ENCODE assay signal across 9 cellular contexts in the genomic region with DNA sequence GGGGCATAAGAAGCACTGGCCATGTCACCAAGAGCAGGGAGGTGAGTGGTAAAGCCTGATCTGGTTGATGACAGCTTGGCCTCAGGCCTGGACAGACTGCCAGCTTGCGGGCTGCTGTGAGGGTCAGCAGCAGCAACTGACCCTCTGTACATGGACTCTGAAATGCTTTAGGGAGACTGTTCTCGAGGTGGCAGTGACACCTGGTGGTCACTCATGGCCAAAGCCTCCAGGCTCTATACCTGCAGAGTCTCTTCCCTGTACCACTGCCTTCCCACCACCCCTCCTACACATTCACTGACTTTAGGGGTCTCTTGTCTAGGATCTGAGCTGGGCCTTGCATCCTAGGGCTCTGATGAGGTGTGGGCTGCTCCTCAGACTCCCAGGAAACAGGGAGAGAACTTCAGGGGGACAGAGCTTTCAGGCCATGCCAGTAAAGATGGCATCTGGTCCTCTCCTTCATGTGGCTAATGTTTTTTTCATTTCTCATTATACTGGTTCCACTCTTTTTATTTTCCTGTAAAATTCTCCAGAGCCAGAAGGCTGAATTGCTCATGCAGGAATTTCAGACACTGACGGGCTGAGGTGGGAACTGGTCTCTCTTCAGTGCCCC. TPM values are rescaled to one million over a fixed set of nuclear protein-coding genes. Genes with fewer than 3 reads are reported as not detected.
DNase-seq lines count a peak whose midpoint lies in the region; ATAC-seq and TF ChIP-seq lines count a peak whose summit lies in the region.
"Had no signal": no experiment of that assay in that cellular context is flagged by ENCODE, and none has a peak within 500 bp of the region (broad histone marks: within the 10 kb centered on the region; RNA-seq: fewer than 3 reads in every experiment).

No MANE protein-coding gene starts in this region.

- H3F3A ChIP-seq in GM23338 (replicated peaks; ENCODE audit: low read depth) = no peaks in the 10 kb centered on the region

- in situ Hi-C loops in astrocyte of the spinal cord (cut with HindIII; ENCODE audit: low sequenced_read_pairs) = no loop called here

- H4K20me1 ChIP-seq in GM23338 (replicated peaks; ENCODE audit: insufficient read depth) = no peaks in the 10 kb centered on the region

- peak; percentile 99 for ATAC-seq in GM23338

- peaks cover 30% of the 10 kb centered on the region for H3K36me3 Mint-ChIP-seq in GM23338 (ENCODE audit: low read depth)

- no peak overlapping the region for H3K4me3 ChIP-seq in GM23338
- H3K4me3 ChIP-seq in astrocyte of the spinal cord (ENCODE audit: low read depth, low read length) = no peak overlapping the region
- no peak overlapping the region for H3K4me3 ChIP-seq in iPS DF 6.9 (ENCODE audit: low read length)
- H3K4me3 ChIP-seq: BLaER1 had no signal

- peaks cover 2% of the 10 kb centered on the region; the same call in 1 of the 2 replicates for H3K9me3 ChIP-seq in iPS DF 6.9 (ENCODE audit: control insufficient read depth, insufficient read depth, low read length)

- H3K27me3 ChIP-seq in GM23338 (ENCODE audit: insufficient read depth) (no peaks in the 10 kb centered on the region), iPS DF 6.9 (ENCODE audit: control insufficient read depth, insufficient read depth, low read length) (no peaks in the 10 kb centered on the region)

- WGBS in iPS DF 6.9 (ENCODE audit: insufficient coverage, insufficient read length) = no CpG with 5 or more reads among the region's 3 CpGs

- DNase-seq in DMS53 (lab: John Stamatoyannopoulos, UW) (peak; percentile 46), DMS53 treated with DMSO at 0.1 percent for 48 hours (lab: John Stamatoyannopoulos, UW; ENCODE audit: unreplicated experiment) (no peak), GM23338 (ENCODE audit: low spot score) (peak; percentile 72), NAMALWA (ENCODE audit: low spot score) (peak; percentile 45), astrocyte of the spinal cord (ENCODE audit: low read depth, low spot score) (peak; percentile 60), iPS DF 6.9 (ENCODE audit: low read depth, low spot score) (peak; percentile 55)
- DNase-seq in stimulated activated CD4-positive, alpha-beta T cell treated with anti-CD3 and anti-CD28 coated beads, Interleukin-1b, Interleukin-23, amount 100 ng/mL, for 48 hours = peak; percentile 25
- DNase-seq in effector CD8-positive, alpha-beta T cell (lab: John Stamatoyannopoulos, UW) = no peak

- H2AFZ ChIP-seq in GM23338 = no peak overlapping the region

- H3K4me1 ChIP-seq in GM23338 (ENCODE audit: insufficient read depth) = no peaks in the 10 kb centered on the region
- no peaks in the 10 kb centered on the region for H3K4me1 ChIP-seq in iPS DF 6.9 (ENCODE audit: control insufficient read depth, insufficient read depth, low read length)

- peaks cover 7% of the 10 kb centered on the region; the same call in 1 of the 2 replicates for H3K36me3 ChIP-seq in GM23338 (ENCODE audit: insufficient read depth)
- no peaks in the 10 kb centered on the region for H3K36me3 ChIP-seq in iPS DF 6.9 (ENCODE audit: control insufficient read depth, insufficient read depth, low read length)
- H3K36me3 ChIP-seq: BLaER1 had no signal

- H3K27ac ChIP-seq in GM23338 (ENCODE audit: low read depth) = no peak overlapping the region
- no peak overlapping the region for H3K27ac ChIP-seq in iPS DF 6.9 (ENCODE audit: low read length)
- H3K27ac ChIP-seq: BLaER1 had no signal

- H3K4me2 ChIP-seq in GM23338 = no peak overlapping the region
- H3K4me2 ChIP-seq: BLaER1 had no signal

- no peak overlapping the region for H3K27ac Mint-ChIP-seq in GM23338

- H3K4me3 Mint-ChIP-seq in GM23338 = no peak overlapping the region

- H3K4me1 Mint-ChIP-seq in GM23338 = no peaks in the 10 kb centered on the region

- H3K79me2 ChIP-seq in GM23338 (replicated peaks; ENCODE audit: insufficient read depth) = no peaks in the 10 kb centered on the region

- H3K9me3 Mint-ChIP-seq in GM23338 = peaks cover 25% of the 10 kb centered on the region

- H3K27me3 Mint-ChIP-seq in GM23338 (ENCODE audit: insufficient read depth, low read depth, poor library complexity) = peaks cover under 1% of the 10 kb centered on the region

- no peaks in the 10 kb centered on the region for H3K9me2 ChIP-seq in GM23338 (ENCODE audit: insufficient read depth)

- peak; percentile 74 to 94 for TF ChIP-seq CTCF in GM23338 (conservative IDR thresholded peaks at IDR 0.05; ENCODE audit: low read depth in 2 of 2)
- TF ChIP-seq CTCF in astrocyte of the spinal cord (IDR thresholded peaks at IDR 0.05; ENCODE audit: low read depth, low read length) = peak; percentile 88

TF ChIP-seq in GM23338, 12 proteins besides CTCF, POLR2A, EP300 and RAD21 (continues in another document):
- TF ChIP-seq POLR2AphosphoS5 (IDR thresholded peaks at IDR 0.05; ENCODE audit: low read depth) (no peak), ZNF114 (CRISPR knock-in tag; IDR thresholded peaks at IDR 0.05) (no peak), CREB1 (CRISPR knock-in tag; IDR thresholded peaks at IDR 0.05; ENCODE audit: low read depth) (no peak), EZH2 (IDR thresholded peaks at IDR 0.05; ENCODE audit: low read depth, unreplicated experiment) (no peak), ETS1 (IDR thresholded peaks at IDR 0.05) (no peak), STAT1 (IDR thresholded peaks at IDR 0.05; ENCODE audit: unreplicated experiment) (no peak)
- TF ChIP-seq, protein P1, sequence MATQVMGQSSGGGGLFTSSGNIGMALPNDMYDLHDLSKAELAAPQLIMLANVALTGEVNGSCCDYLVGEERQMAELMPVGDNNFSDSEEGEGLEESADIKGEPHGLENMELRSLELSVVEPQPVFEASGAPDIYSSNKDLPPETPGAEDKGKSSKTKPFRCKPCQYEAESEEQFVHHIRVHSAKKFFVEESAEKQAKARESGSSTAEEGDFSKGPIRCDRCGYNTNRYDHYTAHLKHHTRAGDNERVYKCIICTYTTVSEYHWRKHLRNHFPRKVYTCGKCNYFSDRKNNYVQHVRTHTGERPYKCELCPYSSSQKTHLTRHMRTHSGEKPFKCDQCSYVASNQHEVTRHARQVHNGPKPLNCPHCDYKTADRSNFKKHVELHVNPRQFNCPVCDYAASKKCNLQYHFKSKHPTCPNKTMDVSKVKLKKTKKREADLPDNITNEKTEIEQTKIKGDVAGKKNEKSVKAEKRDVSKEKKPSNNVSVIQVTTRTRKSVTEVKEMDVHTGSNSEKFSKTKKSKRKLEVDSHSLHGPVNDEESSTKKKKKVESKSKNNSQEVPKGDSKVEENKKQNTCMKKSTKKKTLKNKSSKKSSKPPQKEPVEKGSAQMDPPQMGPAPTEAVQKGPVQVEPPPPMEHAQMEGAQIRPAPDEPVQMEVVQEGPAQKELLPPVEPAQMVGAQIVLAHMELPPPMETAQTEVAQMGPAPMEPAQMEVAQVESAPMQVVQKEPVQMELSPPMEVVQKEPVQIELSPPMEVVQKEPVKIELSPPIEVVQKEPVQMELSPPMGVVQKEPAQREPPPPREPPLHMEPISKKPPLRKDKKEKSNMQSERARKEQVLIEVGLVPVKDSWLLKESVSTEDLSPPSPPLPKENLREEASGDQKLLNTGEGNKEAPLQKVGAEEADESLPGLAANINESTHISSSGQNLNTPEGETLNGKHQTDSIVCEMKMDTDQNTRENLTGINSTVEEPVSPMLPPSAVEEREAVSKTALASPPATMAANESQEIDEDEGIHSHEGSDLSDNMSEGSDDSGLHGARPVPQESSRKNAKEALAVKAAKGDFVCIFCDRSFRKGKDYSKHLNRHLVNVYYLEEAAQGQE (IDR thresholded peaks at IDR 0.05; ENCODE audit: unreplicated experiment) = no peak

RNA-seq across cellular contexts. Expression of gene TIMP4, which starts 17.2 kb away (rescaled TPM):
- 11.1 and 16.1 TPM in 2 replicates for total RNA-seq in GM23338 (2014; rRNA removed; shearing (Covaris generic))
- 6.7 and 6.9 TPM in 2 replicates for polyA plus RNA-seq in GM23338 (2016; fragmentation: Nextera tagmentation; extraction: Ambion mirVana)

Comparison
In these comparisons a context has a peak if more than half of its experiments do, and no peak if none do; other contexts are left out.
1. DNase-seq: peak in DMS53 (single experiment), GM23338 (single experiment), NAMALWA (single experiment), astrocyte of the spinal cord (single experiment), iPS DF 6.9 (single experiment) and stimulated activated CD4-positive, alpha-beta T cell treated with anti-CD3 and anti-CD28 coated beads, Interleukin-1b, Interleukin-23, amount 100 ng/mL, for 48 hours (single experiment); none in DMS53 treated with DMSO at 0.1 percent for 48 hours (single experiment) and effector CD8-positive, alpha-beta T cell (single experiment).